Comparison of ENCODE assay signal across 19 cellular contexts in genomic region chr16:5616841-5617240, GRCh38.
"Had no signal": no experiment of that assay in that cellular context is flagged by ENCODE, and none has a peak within 500 bp of the region (broad histone marks: within the 10 kb centered on the region; RNA-seq: fewer than 3 reads in every experiment).

No MANE protein-coding gene starts in this region.

- H3K9me3 Mint-ChIP-seq: natural killer cell; nephron; stimulated activated naive CD8-positive, alpha-beta T cell treated with anti-CD3 and anti-CD28 coated beads, Interleukin-15, Interleukin-2, amounts not matched to agents 100 ng/mL and 50 ng/mL, for 24 hours had no signal

- H3K4me1 Mint-ChIP-seq: nephron; stimulated activated effector memory CD8-positive, alpha-beta T cell treated with anti-CD3 and anti-CD28 coated beads, Interleukin-12 subunit alpha, Interleukin-12 subunit beta, amount 100 ng/mL, for 72 hours had no signal

- DNase-seq: natural killer cell; ovary; sigmoid colon; stimulated activated naive B cell treated with anti-CD40 and anti-IgM and Interleukin-4, amounts not matched to agents 10 μg/mL and 1 μg/mL and 100 μg/mL, for 72 hours; stimulated activated naive CD4-positive, alpha-beta T cell treated with Interleukin-2 at 50 U/mL for 16 hours had no signal

- H3K4me3 ChIP-seq: ovary, psoas muscle, right lobe of liver, sigmoid colon, stomach, thoracic aorta, thyroid gland, tibial nerve, upper lobe of left lung, vagina had no signal

- H3K9ac ChIP-seq: parathyroid adenoma had no signal

- H3K27ac Mint-ChIP-seq: natural killer cell; nephron; progenitor cell of endocrine pancreas; stimulated activated effector memory CD8-positive, alpha-beta T cell treated with anti-CD3 and anti-CD28 coated beads, Interleukin-12 subunit alpha, Interleukin-12 subunit beta, amount 100 ng/mL, for 72 hours; stimulated activated naive B cell treated with anti-CD40 and anti-IgM and Interleukin-4, amounts not matched to agents 10 μg/mL and 1 μg/mL and 100 μg/mL, for 72 hours; stimulated activated naive CD8-positive, alpha-beta T cell treated with anti-CD3 and anti-CD28 coated beads, Interleukin-15, Interleukin-2, amounts not matched to agents 100 ng/mL and 50 ng/mL, for 24 hours had no signal

- H3K4me3 Mint-ChIP-seq: natural killer cell; nephron; stimulated activated effector memory CD8-positive, alpha-beta T cell treated with anti-CD3 and anti-CD28 coated beads, Interleukin-12 subunit alpha, Interleukin-12 subunit beta, amount 100 ng/mL, for 72 hours; stimulated activated naive B cell treated with anti-CD40 and anti-IgM and Interleukin-4, amounts not matched to agents 10 μg/mL and 1 μg/mL and 100 μg/mL, for 72 hours; stimulated activated naive CD8-positive, alpha-beta T cell treated with anti-CD3 and anti-CD28 coated beads, Interleukin-15, Interleukin-2, amounts not matched to agents 100 ng/mL and 50 ng/mL, for 24 hours had no signal

- FAIRE-seq: small intestine had no signal

- H3K36me3 ChIP-seq: ovary, right lobe of liver, sigmoid colon, stomach, thoracic aorta, thyroid gland, tibial nerve, upper lobe of left lung, vagina had no signal

- ATAC-seq: psoas muscle had no signal

- H3K27ac ChIP-seq: ovary, parathyroid adenoma, psoas muscle, right lobe of liver, sigmoid colon, stomach, thoracic aorta, thyroid gland, tibial nerve, upper lobe of left lung, vagina had no signal

- H3K4me1 ChIP-seq: parathyroid adenoma, psoas muscle, right lobe of liver, sigmoid colon, thyroid gland, tibial nerve, upper lobe of left lung, vagina had no signal

- H3K79me2 ChIP-seq: parathyroid adenoma had no signal

- H3K36me3 Mint-ChIP-seq: natural killer cell; stimulated activated effector memory CD8-positive, alpha-beta T cell treated with anti-CD3 and anti-CD28 coated beads, Interleukin-12 subunit alpha, Interleukin-12 subunit beta, amount 100 ng/mL, for 72 hours; stimulated activated naive B cell treated with anti-CD40 and anti-IgM and Interleukin-4, amounts not matched to agents 10 μg/mL and 1 μg/mL and 100 μg/mL, for 72 hours had no signal

- H3K9me3 ChIP-seq: ovary, psoas muscle, right lobe of liver, sigmoid colon, stomach, thoracic aorta, thyroid gland, tibial nerve, upper lobe of left lung, vagina had no signal

- H3K27me3 ChIP-seq: ovary, right lobe of liver, thyroid gland, tibial nerve, upper lobe of left lung, vagina had no signal
